29 cellular contexts compared by ENCODE assay signal in genomic region chr6:73644030-73644429, GRCh38. TPM values are rescaled to one million over a fixed set of nuclear protein-coding genes. Genes with fewer than 3 reads are reported as not detected.
A peak's percentile ranks its signal among the peaks of the same experiment; 100 is the strongest.
DNase-seq lines count a peak whose midpoint lies in the region; ATAC-seq and TF ChIP-seq lines count a peak whose summit lies in the region.
"Had no signal": no experiment of that assay in that cellular context is flagged by ENCODE, and none has a peak within 500 bp of the region (broad histone marks: within the 10 kb centered on the region; RNA-seq: fewer than 3 reads in every experiment).

No MANE protein-coding gene starts in this region.

- H3K27ac ChIP-seq in OCI-LY7 (ENCODE audit: low read depth, low read length, poor library complexity, severe bottlenecking) (no peak overlapping the region), thyroid gland (peak overlapping the region in 2 of 3 donors; percentile 52 to 72)
- H3K27ac ChIP-seq: 22Rv1, esophagus muscularis mucosa, foreskin keratinocyte, GM23248 had no signal

- POLR2A ChIA-PET in OCI-LY7 (lab: Charles Lee), result interaction anchor here (0.6 to 1.8 kb wide), 11 partner anchors 9 to 181 kb away, joined by 3 to 9 read pairs (median 3); partner anchors contain the start of gene SLC17A5

- CTCF ChIA-PET in OCI-LY7 (lab: Charles Lee; ENCODE audit: unreplicated experiment), result no interaction called here

- H3K36me3 ChIP-seq in OCI-LY7 (ENCODE audit: insufficient read depth, low read length) (no peaks in the 10 kb centered on the region; the same call in 1 of the 2 replicates), thyroid gland (peaks cover 0 to 5% of the 10 kb centered on the region in 2 donors)

- WGBS in thyroid gland, 2 donors, result 93 to 95% methylated on average over 2 of the region's 2 CpGs

- no peak for TF ChIP-seq POLR2A in thyroid gland (IDR thresholded peaks at IDR 0.05)

- no peaks in the 10 kb centered on the region for H3K9me3 ChIP-seq in OCI-LY7 (ENCODE audit: low read length)
- no peaks in the 10 kb centered on the region for H3K9me3 ChIP-seq in thyroid gland
- H3K9me3 ChIP-seq: esophagus muscularis mucosa, MG63 had no signal

- no peak overlapping the region for H2AFZ ChIP-seq in OCI-LY7 (ENCODE audit: low read length)

- intact Hi-C loops in OCI-LY7 (cut with micrococcal nuclease; ENCODE audit: unreplicated experiment), result no loop called here
- intact Hi-C loops in thyroid gland (cut with DNase I), result no loop called here

- ATAC-seq in HG03280 (IDR thresholded peaks at IDR 0.05; ENCODE audit: unreplicated experiment), result no peak
- ATAC-seq: foreskin keratinocyte; naive thymus-derived CD4-positive, alpha-beta T cell; stimulated activated effector memory CD8-positive, alpha-beta T cell treated with anti-CD3 and anti-CD28 coated beads, Interleukin-12 subunit alpha, Interleukin-12 subunit beta, amount 100 ng/mL, for 72 hours; T-helper 17 cell had no signal

- DNase-seq in SKM-1 treated with dmso at 0.1 percent for 144 hours (lab: John Stamatoyannopoulos, UW; ENCODE audit: unreplicated experiment), result peak; percentile 11
- no peak for DNase-seq in SKM-1 (lab: John Stamatoyannopoulos, UW; ENCODE audit: unreplicated experiment)
- DNase-seq in OCI-LY7 (ENCODE audit: low spot score), result no peak
- DNase-seq in choroid plexus epithelial cell (ENCODE audit: low read depth), result peak; percentile 40
- no peak for DNase-seq in thyroid gland
- DNase-seq in NCI-H524 (lab: John Stamatoyannopoulos, UW), result no peak
- no peak for DNase-seq in islet precursor cell
- DNase-seq: activated CD4-positive, alpha-beta T cell treated with anti-CD3 and anti-CD28 coated beads, Interleukin-2, amount 50 U/mL, for 1 hour; activated CD4-positive, CD25-positive, alpha-beta regulatory T cell; activated effector memory CD4-positive, alpha-beta T cell treated with anti-CD3 and anti-CD28 coated beads, Interleukin-2, amount 50 U/mL, for 16 hours; activated naive CD8-positive, alpha-beta T cell treated with anti-CD3 and anti-CD28 coated beads, Interleukin-2, amount 10 ng/mL, durations not matched to agents 7 days and 5 days; activated T-cell treated with anti-CD3 and anti-CD28 coated beads, Interleukin-2, amount 50 U/mL, for 1 hour; CD4-positive, alpha-beta T cell; endodermal cell; foreskin keratinocyte; GM23248; head of caudate nucleus; HFFc6; KBM-7; MG63; naive thymus-derived CD4-positive, alpha-beta T cell; NCI-H1417 treated with DMSO at 0.1 percent for 48 hours; NCI-H2081 treated with DMSO at 0.1 percent for 48 hours; NCI-H345; T-helper 17 cell had no signal

- H3K4me1 ChIP-seq in OCI-LY7 (ENCODE audit: insufficient read depth, low read length, poor library complexity, severe bottlenecking) (peaks cover 14% of the 10 kb centered on the region), thyroid gland (peaks cover 37 to 40% of the 10 kb centered on the region in 2 donors)
- H3K4me1 ChIP-seq: foreskin keratinocyte had no signal

- H3K4me3 ChIP-seq in OCI-LY7 (ENCODE audit: low read depth, low read length, poor library complexity, severe bottlenecking), result no peak overlapping the region
- no peak overlapping the region for H3K4me3 ChIP-seq in choroid plexus epithelial cell (ENCODE audit: low read depth, low read length)
- no peak overlapping the region for H3K4me3 ChIP-seq in thyroid gland (replicated peaks in 1 of 3)
- H3K4me3 ChIP-seq: esophagus muscularis mucosa, GM23248, MG63 had no signal

- no peaks in the 10 kb centered on the region for H3K9me2 ChIP-seq in OCI-LY7 (ENCODE audit: insufficient read depth, low read length)

- H4K20me1 ChIP-seq in OCI-LY7 (ENCODE audit: insufficient read depth, low read length), result no peaks in the 10 kb centered on the region

- peak overlapping the region; percentile 17; the same call in 1 of the 2 replicates for H3K4me2 ChIP-seq in OCI-LY7 (ENCODE audit: low read length)

- H3K27me3 ChIP-seq in thyroid gland, result no peaks in the 10 kb centered on the region
- H3K27me3 ChIP-seq: esophagus muscularis mucosa, foreskin keratinocyte, MG63 had no signal

- H3K79me2 ChIP-seq in OCI-LY7 (ENCODE audit: insufficient read depth, low read depth, low read length), result no peaks in the 10 kb centered on the region; the same call in 1 of the 2 replicates

- no TSS peak for BruUV-seq in OCI-LY7 (replicated peaks; lab: Mats Ljungman, UMichigan)

- no peak for TF ChIP-seq CTCF in OCI-LY7 (conservative IDR thresholded peaks at IDR 0.05; ENCODE audit: low read length)
- no peak for TF ChIP-seq CTCF in choroid plexus epithelial cell (conservative IDR thresholded peaks at IDR 0.05; ENCODE audit: low read depth, low read length)
- no peak for TF ChIP-seq CTCF in thyroid gland (IDR thresholded peaks at IDR 0.05)

RNA-seq across cellular contexts. Expression of gene SLC17A5, which starts 9.8 kb away (rescaled TPM):
- 7.4 and 8.5 TPM in 2 replicates for total RNA-seq in OCI-LY7 (2014; rRNA removed; shearing (Covaris generic))
- total RNA-seq in OCI-LY7 (2022) (8.4 and 9.6 TPM in 2 replicates), thyroid gland (100 to 1,000 TPM in 3 of 4 donors, 10 to 100 TPM in 1; 96.3 to 184 (median 159) TPM)

RNA-seq across cellular contexts. Expression of gene CD109, which starts 52.0 kb away (rescaled TPM):
- 0.13 TPM in 1 of 2 replicates, not detected in the other for total RNA-seq in OCI-LY7 (2014; rRNA removed; shearing (Covaris generic))
- total RNA-seq in OCI-LY7 (2022) (0.08 TPM in 1 of 2 replicates, not detected in the other), thyroid gland (1 to 10 TPM; 2.2 to 6.2 (median 4.3) TPM)

Comparison
In these comparisons a context has a peak if more than half of its experiments do, and no peak if none do; other contexts are left out.
1. DNase-seq: peak in SKM-1 treated with dmso at 0.1 percent for 144 hours (single experiment) and choroid plexus epithelial cell (single experiment); none in SKM-1 (single experiment), OCI-LY7 (single experiment), thyroid gland (0 of 2), NCI-H524 (0 of 2) and islet precursor cell (single experiment).
2. RNA of gene SLC17A5, which starts 9.8 kb away (total RNA-seq): 96.3 to 184 TPM in thyroid gland; 7.4 to 9.6 TPM in OCI-LY7; every median in the first group is over 4 times any median in the second.